ENCODE assay signal across 8 cellular contexts in genomic region chr4:186724861-186725419, GRCh38. TPM values are rescaled to one million over a fixed set of nuclear protein-coding genes. Genes with fewer than 3 reads are reported as not detected.
DNase-seq lines count a peak whose midpoint lies in the region; ATAC-seq and TF ChIP-seq lines count a peak whose summit lies in the region.

No MANE protein-coding gene starts in this region.

- peaks cover 6% of the 10 kb centered on the region for H3K4me1 ChIP-seq in endodermal cell (ENCODE audit: control insufficient read depth, insufficient read depth, low read length)

- H3K27me3 Mint-ChIP-seq in endodermal cell (ENCODE audit: insufficient read depth) (peaks cover 38% of the 10 kb centered on the region), neural crest cell (ENCODE audit: low read depth) (peaks cover 29% of the 10 kb centered on the region), natural killer cell (ENCODE audit: low read depth in 2 of 2) (peaks cover 31 to 35% of the 10 kb centered on the region in 2 donors)

- TF ChIP-seq CTCF in endodermal cell (conservative IDR thresholded peaks at IDR 0.05) (no peak), neural crest cell (conservative IDR thresholded peaks at IDR 0.05) (no peak), natural killer cell (IDR thresholded peaks at IDR 0.05) (no peak)

- H3K4me3 ChIP-seq in endodermal cell (ENCODE audit: low read length) = peak overlapping the region; percentile 97

- H3K36me3 ChIP-seq in endodermal cell (ENCODE audit: control insufficient read depth, insufficient read depth, low read length) = no peaks in the 10 kb centered on the region

- peaks cover 5% of the 10 kb centered on the region for H3K9me3 ChIP-seq in endodermal cell (ENCODE audit: control insufficient read depth, low read length)

- H3K27ac Mint-ChIP-seq in endodermal cell (peak overlapping the region; percentile 61), neural crest cell (ENCODE audit: unreplicated experiment) (peak overlapping the region; percentile 96), natural killer cell (no peak overlapping the region)

- intact Hi-C loops in natural killer cell (cut with micrococcal nuclease) = no loop called here

- H3K4me3 Mint-ChIP-seq in endodermal cell = peak overlapping the region; percentile 88
- H3K4me3 Mint-ChIP-seq in neural crest cell = peak overlapping the region; percentile 100
- H3K4me3 Mint-ChIP-seq in natural killer cell = no peak overlapping the region

- H3K9me3 Mint-ChIP-seq in endodermal cell = no peaks in the 10 kb centered on the region
- no peaks in the 10 kb centered on the region for H3K9me3 Mint-ChIP-seq in neural crest cell
- peaks cover 0 to 3% of the 10 kb centered on the region in 2 donors for H3K9me3 Mint-ChIP-seq in natural killer cell

- WGBS in endodermal cell (ENCODE audit: insufficient coverage in 1 of 2, insufficient read length in 1 of 2), 2 experiments = 0 to 1% methylated on average over 7 to 18 of the region's 18 CpGs

- H3K4me1 Mint-ChIP-seq in endodermal cell = peaks cover 19% of the 10 kb centered on the region
- peaks cover 43% of the 10 kb centered on the region for H3K4me1 Mint-ChIP-seq in neural crest cell
- H3K4me1 Mint-ChIP-seq in natural killer cell = no peaks in the 10 kb centered on the region

- H3K36me3 Mint-ChIP-seq in endodermal cell (ENCODE audit: low read depth) (no peaks in the 10 kb centered on the region), neural crest cell (ENCODE audit: low read depth) (peaks cover 7% of the 10 kb centered on the region), natural killer cell (no peaks in the 10 kb centered on the region)

- H3K9ac ChIP-seq in endodermal cell (ENCODE audit: extremely low read depth, low read length, poor library complexity, severe bottlenecking) = peak overlapping the region; percentile 70

- DNase-seq in COLO829 (ENCODE audit: low spot score) (peak; percentile 35), LHCN-M2 (ENCODE audit: low read depth) (peak; percentile 43), endodermal cell (peak; percentile 69), neural crest cell (ENCODE audit: low read depth, low spot score) (peak; percentile 9), natural killer cell (no peak), mesenteric fat pad (ENCODE audit: low spot score) (no peak)

- H3K27ac ChIP-seq in endodermal cell (ENCODE audit: low read depth, low read length) = peak overlapping the region; percentile 81

- ATAC-seq in HG02763 (IDR thresholded peaks at IDR 0.05; ENCODE audit: unreplicated experiment) = no peak
- no peak for ATAC-seq in GM21737 (IDR thresholded peaks at IDR 0.05; ENCODE audit: unreplicated experiment)
- ATAC-seq in natural killer cell = no peak

- no peaks in the 10 kb centered on the region for H3K27me3 ChIP-seq in endodermal cell (ENCODE audit: control insufficient read depth, insufficient read depth, low read length, poor library complexity, severe bottlenecking)

RNA-seq across cellular contexts. Expression of gene FAT1, which starts 1.3 kb away (rescaled TPM):
- total RNA-seq in LHCN-M2 (2014; rRNA removed) (269 and 277 TPM in 2 replicates), endodermal cell (10 to 100 TPM; 66.6 to 77.8 TPM), neural crest cell (127 and 130 TPM in 2 replicates), natural killer cell (not detected), mesenteric fat pad (50.3 TPM)
- 114 TPM for polyA plus RNA-seq in LHCN-M2 (2012)
- 68.7 TPM for polyA plus RNA-seq in endodermal cell (2013, experiment 1 of 2)
- polyA plus RNA-seq in endodermal cell (2013, experiment 2 of 2) = 67.9 TPM

Comparison
In these comparisons a context has a peak if more than half of its experiments do, and no peak if none do; other contexts are left out.
1. DNase-seq: peak in COLO829 (single experiment), LHCN-M2 (single experiment), endodermal cell (single experiment) and neural crest cell (single experiment); none in natural killer cell (single experiment) and mesenteric fat pad (single experiment).
2. H3K27ac Mint-ChIP-seq: peak in endodermal cell (single experiment) and neural crest cell (single experiment); none in natural killer cell (0 of 2).
3. RNA of gene FAT1, which starts 1.3 kb away (total RNA-seq): 269 to 277 TPM in LHCN-M2, 127 to 130 TPM in neural crest cell, 66.6 to 77.8 TPM in endodermal cell and 50.3 TPM in mesenteric fat pad (single experiment); not detected in natural killer cell; every median in the first group is over 10 times any median in the second.